In genomic region chr1:245111073-245111472, GRCh38 we compare ENCODE assay signal across 20 cellular contexts. TPM values are rescaled to one million over a fixed set of nuclear protein-coding genes. Genes with fewer than 3 reads are reported as not detected.
"Had no signal": no experiment of that assay in that cellular context is flagged by ENCODE, and none has a peak within 500 bp of the region (broad histone marks: within the 10 kb centered on the region; RNA-seq: fewer than 3 reads in every experiment).

No MANE protein-coding gene starts in this region.

- DNase-seq: IMR-90, MM.1S, NCI-H1092 treated with DMSO at 0.1 percent for 48 hours, NCI-H1436, NCI-H187, NCI-H2029, NCI-H2081 treated with DMSO at 0.1 percent for 48 hours, NCI-H2171, NCI-H226, NCI-H446, NCI-H510A, NCI-H524 treated with DMSO at 0.1 percent for 48 hours, NCI-H69, NCI-H774, PC-3, SHP77 treated with DMSO at 0.1 percent for 48 hours, SJCRH30 had no signal

- H3K27ac ChIP-seq: KMS-11, RWPE1, SJCRH30 had no signal

- H3K27me3 ChIP-seq: SJCRH30 had no signal

- H3K36me3 ChIP-seq: SJCRH30 had no signal

- H3K4me1 ChIP-seq: SJCRH30 had no signal

- H3K4me3 ChIP-seq: SJCRH30 had no signal

- H3K9ac ChIP-seq: KMS-11 had no signal

- H3K4me2 ChIP-seq: KMS-11 had no signal

- H3K9me3 ChIP-seq: SJCRH30 had no signal

RNA-seq across cellular contexts. Expression of gene KIF26B, which starts 43.7 kb away (rescaled TPM):
- total RNA-seq: OCI-LY7 had no signal
